Comparison of ENCODE assay signal across 1 cellular context in the genomic region with DNA sequence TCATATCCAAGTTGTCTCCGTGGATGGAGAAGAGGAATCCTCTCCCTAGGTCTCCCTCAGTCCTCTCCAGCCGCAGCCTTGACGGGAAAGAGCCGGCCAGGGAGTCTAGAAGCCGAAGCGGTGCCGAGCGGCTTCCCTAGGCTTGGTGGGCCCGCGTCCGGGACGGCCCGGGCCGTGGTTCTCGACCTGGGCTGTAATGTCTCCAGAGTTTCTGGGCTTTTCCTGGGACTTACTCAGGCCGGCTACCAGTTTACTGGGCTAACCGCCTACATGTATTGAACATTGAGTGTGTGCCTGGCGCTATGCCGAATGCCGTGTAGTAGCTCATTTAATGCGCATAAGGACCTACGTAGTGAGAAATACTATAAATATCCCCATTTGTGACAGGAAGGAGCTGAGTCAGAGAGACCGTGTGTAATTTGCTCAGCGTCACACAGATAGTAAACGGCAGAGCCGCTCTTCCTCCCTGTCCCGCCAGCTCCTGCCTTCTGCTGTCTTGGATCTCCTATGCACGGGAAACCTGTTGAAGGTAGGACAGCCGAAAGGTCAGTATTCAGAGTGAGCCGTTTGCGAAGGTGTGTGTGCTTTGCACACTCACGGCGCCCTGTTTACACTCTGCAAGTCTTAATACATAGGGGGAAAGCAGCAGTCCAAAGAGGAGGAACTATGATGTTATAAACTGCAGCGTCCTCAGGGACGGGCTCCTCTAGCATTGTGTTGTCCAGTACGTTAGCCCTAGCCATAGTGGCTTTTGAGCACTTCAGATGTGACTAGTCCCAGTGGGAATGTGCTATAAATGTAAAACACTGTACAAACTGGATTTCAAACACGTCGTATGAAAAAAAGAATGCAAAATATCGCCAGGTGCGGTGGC.
TF ChIP-seq lines count a peak whose summit lies in the region.

No MANE protein-coding gene starts in this region.

TF ChIP-seq in HepG2, 621 proteins besides CTCF, POLR2A, EP300 and RAD21 (continued from another document and continues in another):
- TF ChIP-seq, protein P1, sequence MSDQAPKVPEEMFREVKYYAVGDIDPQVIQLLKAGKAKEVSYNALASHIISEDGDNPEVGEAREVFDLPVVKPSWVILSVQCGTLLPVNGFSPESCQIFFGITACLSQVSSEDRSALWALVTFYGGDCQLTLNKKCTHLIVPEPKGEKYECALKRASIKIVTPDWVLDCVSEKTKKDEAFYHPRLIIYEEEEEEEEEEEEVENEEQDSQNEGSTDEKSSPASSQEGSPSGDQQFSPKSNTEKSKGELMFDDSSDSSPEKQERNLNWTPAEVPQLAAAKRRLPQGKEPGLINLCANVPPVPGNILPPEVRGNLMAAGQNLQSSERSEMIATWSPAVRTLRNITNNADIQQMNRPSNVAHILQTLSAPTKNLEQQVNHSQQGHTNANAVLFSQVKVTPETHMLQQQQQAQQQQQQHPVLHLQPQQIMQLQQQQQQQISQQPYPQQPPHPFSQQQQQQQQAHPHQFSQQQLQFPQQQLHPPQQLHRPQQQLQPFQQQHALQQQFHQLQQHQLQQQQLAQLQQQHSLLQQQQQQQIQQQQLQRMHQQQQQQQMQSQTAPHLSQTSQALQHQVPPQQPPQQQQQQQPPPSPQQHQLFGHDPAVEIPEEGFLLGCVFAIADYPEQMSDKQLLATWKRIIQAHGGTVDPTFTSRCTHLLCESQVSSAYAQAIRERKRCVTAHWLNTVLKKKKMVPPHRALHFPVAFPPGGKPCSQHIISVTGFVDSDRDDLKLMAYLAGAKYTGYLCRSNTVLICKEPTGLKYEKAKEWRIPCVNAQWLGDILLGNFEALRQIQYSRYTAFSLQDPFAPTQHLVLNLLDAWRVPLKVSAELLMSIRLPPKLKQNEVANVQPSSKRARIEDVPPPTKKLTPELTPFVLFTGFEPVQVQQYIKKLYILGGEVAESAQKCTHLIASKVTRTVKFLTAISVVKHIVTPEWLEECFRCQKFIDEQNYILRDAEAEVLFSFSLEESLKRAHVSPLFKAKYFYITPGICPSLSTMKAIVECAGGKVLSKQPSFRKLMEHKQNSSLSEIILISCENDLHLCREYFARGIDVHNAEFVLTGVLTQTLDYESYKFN (CRISPR knock-in tag; conservative IDR thresholded peaks at IDR 0.05): no peak
- TF ChIP-seq, protein P2, sequence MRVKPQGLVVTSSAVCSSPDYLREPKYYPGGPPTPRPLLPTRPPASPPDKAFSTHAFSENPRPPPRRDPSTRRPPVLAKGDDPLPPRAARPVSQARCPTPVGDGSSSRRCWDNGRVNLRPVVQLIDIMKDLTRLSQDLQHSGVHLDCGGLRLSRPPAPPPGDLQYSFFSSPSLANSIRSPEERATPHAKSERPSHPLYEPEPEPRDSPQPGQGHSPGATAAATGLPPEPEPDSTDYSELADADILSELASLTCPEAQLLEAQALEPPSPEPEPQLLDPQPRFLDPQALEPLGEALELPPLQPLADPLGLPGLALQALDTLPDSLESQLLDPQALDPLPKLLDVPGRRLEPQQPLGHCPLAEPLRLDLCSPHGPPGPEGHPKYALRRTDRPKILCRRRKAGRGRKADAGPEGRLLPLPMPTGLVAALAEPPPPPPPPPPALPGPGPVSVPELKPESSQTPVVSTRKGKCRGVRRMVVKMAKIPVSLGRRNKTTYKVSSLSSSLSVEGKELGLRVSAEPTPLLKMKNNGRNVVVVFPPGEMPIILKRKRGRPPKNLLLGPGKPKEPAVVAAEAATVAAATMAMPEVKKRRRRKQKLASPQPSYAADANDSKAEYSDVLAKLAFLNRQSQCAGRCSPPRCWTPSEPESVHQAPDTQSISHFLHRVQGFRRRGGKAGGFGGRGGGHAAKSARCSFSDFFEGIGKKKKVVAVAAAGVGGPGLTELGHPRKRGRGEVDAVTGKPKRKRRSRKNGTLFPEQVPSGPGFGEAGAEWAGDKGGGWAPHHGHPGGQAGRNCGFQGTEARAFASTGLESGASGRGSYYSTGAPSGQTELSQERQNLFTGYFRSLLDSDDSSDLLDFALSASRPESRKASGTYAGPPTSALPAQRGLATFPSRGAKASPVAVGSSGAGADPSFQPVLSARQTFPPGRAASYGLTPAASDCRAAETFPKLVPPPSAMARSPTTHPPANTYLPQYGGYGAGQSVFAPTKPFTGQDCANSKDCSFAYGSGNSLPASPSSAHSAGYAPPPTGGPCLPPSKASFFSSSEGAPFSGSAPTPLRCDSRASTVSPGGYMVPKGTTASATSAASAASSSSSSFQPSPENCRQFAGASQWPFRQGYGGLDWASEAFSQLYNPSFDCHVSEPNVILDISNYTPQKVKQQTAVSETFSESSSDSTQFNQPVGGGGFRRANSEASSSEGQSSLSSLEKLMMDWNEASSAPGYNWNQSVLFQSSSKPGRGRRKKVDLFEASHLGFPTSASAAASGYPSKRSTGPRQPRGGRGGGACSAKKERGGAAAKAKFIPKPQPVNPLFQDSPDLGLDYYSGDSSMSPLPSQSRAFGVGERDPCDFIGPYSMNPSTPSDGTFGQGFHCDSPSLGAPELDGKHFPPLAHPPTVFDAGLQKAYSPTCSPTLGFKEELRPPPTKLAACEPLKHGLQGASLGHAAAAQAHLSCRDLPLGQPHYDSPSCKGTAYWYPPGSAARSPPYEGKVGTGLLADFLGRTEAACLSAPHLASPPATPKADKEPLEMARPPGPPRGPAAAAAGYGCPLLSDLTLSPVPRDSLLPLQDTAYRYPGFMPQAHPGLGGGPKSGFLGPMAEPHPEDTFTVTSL (CRISPR knock-in tag; IDR thresholded peaks at IDR 0.05; ENCODE audit: borderline replicate concordance): no peak
- TF ChIP-seq CENPX (CRISPR knock-in tag; IDR thresholded peaks at IDR 0.05) (no peak), ZNF138 (CRISPR knock-in tag; IDR thresholded peaks at IDR 0.05; ENCODE audit: low read depth) (no peak), ZBTB38 (CRISPR knock-in tag; IDR thresholded peaks at IDR 0.05) (peak; percentile 6; the same call in 1 of the 2 replicates), ZNF550 (CRISPR knock-in tag; IDR thresholded peaks at IDR 0.05; ENCODE audit: borderline replicate concordance) (no peak), SALL1 (CRISPR knock-in tag; IDR thresholded peaks at IDR 0.05) (no peak), HOMEZ (CRISPR knock-in tag; IDR thresholded peaks at IDR 0.05; ENCODE audit: low read depth) (no peak), ZIK1 (CRISPR knock-in tag; IDR thresholded peaks at IDR 0.05; ENCODE audit: borderline replicate concordance, low read depth) (no peak), ELF1 (CRISPR knock-in tag; IDR thresholded peaks at IDR 0.05) (no peak), HNRNPL (IDR thresholded peaks at IDR 0.05; ENCODE audit: low read depth, low read length) (no peak), NR1H2 (CRISPR knock-in tag; IDR thresholded peaks at IDR 0.05; ENCODE audit: borderline replicate concordance, low read depth) (no peak), ZNF788 (CRISPR knock-in tag; IDR thresholded peaks at IDR 0.05; ENCODE audit: borderline replicate concordance) (0 out of 2 replicates have a peak, but pooled peaks have one; percentile 33), RCOR2 (CRISPR knock-in tag; IDR thresholded peaks at IDR 0.05) (no peak), CSRNP1 (CRISPR knock-in tag; IDR thresholded peaks at IDR 0.05) (no peak), BRD4 (CRISPR knock-in tag; IDR thresholded peaks at IDR 0.05) (no peak), ZNF7 (CRISPR knock-in tag; IDR thresholded peaks at IDR 0.05) (no peak), HNRNPLL (IDR thresholded peaks at IDR 0.05; ENCODE audit: low read depth, low read length, poor library complexity, severe bottlenecking) (no peak), U2AF1 (optimal IDR thresholded peaks at IDR 0.05; ENCODE audit: low read depth, low read length) (peak; percentile 21), CREB3 (CRISPR knock-in tag; IDR thresholded peaks at IDR 0.05) (no peak), ZNF30 (CRISPR knock-in tag; IDR thresholded peaks at IDR 0.05) (no peak), PHF21A (CRISPR knock-in tag; IDR thresholded peaks at IDR 0.05) (peak; percentile 69), PLRG1 (conservative IDR thresholded peaks at IDR 0.05) (no peak), TBL1XR1 (IDR thresholded peaks at IDR 0.05; ENCODE audit: borderline replicate concordance, low read length, partially characterized antibody) (no peak), FOXK2 (IDR thresholded peaks at IDR 0.05) (no peak)
- TF ChIP-seq, protein P3, sequence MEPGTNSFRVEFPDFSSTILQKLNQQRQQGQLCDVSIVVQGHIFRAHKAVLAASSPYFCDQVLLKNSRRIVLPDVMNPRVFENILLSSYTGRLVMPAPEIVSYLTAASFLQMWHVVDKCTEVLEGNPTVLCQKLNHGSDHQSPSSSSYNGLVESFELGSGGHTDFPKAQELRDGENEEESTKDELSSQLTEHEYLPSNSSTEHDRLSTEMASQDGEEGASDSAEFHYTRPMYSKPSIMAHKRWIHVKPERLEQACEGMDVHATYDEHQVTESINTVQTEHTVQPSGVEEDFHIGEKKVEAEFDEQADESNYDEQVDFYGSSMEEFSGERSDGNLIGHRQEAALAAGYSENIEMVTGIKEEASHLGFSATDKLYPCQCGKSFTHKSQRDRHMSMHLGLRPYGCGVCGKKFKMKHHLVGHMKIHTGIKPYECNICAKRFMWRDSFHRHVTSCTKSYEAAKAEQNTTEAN (CRISPR knock-in tag; conservative IDR thresholded peaks at IDR 0.05): peak; percentile 93
- TF ChIP-seq, protein P4, sequence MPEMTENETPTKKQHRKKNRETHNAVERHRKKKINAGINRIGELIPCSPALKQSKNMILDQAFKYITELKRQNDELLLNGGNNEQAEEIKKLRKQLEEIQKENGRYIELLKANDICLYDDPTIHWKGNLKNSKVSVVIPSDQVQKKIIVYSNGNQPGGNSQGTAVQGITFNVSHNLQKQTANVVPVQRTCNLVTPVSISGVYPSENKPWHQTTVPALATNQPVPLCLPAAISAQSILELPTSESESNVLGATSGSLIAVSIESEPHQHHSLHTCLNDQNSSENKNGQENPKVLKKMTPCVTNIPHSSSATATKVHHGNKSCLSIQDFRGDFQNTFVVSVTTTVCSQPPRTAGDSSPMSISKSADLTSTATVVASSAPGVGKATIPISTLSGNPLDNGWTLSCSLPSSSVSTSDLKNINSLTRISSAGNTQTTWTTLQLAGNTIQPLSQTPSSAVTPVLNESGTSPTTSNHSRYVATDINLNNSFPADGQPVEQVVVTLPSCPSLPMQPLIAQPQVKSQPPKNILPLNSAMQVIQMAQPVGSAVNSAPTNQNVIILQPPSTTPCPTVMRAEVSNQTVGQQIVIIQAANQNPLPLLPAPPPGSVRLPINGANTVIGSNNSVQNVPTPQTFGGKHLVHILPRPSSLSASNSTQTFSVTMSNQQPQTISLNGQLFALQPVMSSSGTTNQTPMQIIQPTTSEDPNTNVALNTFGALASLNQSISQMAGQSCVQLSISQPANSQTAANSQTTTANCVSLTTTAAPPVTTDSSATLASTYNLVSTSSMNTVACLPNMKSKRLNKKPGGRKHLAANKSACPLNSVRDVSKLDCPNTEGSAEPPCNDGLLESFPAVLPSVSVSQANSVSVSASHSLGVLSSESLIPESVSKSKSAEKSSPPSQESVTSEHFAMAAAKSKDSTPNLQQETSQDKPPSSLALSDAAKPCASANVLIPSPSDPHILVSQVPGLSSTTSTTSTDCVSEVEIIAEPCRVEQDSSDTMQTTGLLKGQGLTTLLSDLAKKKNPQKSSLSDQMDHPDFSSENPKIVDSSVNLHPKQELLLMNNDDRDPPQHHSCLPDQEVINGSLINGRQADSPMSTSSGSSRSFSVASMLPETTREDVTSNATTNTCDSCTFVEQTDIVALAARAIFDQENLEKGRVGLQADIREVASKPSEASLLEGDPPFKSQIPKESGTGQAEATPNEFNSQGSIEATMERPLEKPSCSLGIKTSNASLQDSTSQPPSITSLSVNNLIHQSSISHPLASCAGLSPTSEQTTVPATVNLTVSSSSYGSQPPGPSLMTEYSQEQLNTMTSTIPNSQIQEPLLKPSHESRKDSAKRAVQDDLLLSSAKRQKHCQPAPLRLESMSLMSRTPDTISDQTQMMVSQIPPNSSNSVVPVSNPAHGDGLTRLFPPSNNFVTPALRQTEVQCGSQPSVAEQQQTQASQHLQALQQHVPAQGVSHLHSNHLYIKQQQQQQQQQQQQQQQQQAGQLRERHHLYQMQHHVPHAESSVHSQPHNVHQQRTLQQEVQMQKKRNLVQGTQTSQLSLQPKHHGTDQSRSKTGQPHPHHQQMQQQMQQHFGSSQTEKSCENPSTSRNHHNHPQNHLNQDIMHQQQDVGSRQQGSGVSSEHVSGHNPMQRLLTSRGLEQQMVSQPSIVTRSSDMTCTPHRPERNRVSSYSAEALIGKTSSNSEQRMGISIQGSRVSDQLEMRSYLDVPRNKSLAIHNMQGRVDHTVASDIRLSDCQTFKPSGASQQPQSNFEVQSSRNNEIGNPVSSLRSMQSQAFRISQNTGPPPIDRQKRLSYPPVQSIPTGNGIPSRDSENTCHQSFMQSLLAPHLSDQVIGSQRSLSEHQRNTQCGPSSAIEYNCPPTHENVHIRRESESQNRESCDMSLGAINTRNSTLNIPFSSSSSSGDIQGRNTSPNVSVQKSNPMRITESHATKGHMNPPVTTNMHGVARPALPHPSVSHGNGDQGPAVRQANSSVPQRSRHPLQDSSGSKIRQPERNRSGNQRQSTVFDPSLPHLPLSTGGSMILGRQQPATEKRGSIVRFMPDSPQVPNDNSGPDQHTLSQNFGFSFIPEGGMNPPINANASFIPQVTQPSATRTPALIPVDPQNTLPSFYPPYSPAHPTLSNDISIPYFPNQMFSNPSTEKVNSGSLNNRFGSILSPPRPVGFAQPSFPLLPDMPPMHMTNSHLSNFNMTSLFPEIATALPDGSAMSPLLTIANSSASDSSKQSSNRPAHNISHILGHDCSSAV (CRISPR knock-in tag; IDR thresholded peaks at IDR 0.05; ENCODE audit: borderline replicate concordance): no peak
